20 cellular contexts compared by ENCODE assay signal in the genomic region with DNA sequence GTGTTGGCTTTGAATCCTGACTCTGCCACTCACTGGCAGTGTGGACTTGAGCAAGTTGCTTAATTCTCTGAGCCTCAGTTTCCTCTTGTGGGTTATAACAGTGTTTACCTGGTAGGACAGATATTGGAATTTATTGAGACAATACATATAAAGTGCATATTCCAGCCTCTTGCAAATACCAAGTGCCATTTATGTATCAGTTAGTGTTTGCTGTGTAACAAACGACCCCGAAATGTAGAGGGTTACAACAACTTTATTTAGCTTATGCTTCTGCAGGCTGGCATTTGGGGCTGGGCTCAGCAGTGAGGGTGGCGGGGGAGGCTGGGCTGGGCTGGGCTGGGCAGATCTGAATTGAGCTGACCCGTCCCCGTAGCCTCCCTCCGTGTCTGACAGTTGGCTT.
"Had no signal": no experiment of that assay in that cellular context is flagged by ENCODE, and none has a peak within 500 bp of the region (broad histone marks: within the 10 kb centered on the region; RNA-seq: fewer than 3 reads in every experiment).

No MANE protein-coding gene starts in this region.

- H3K9me3 ChIP-seq: left lung, lower lobe of right lung, ovary, right atrium auricular region, stomach, thoracic aorta, transverse colon had no signal

- H3K27me3 ChIP-seq: foreskin keratinocyte, left lung, neural progenitor cell, ovary, right atrium auricular region, stomach, transverse colon had no signal

- H3K4me3 Mint-ChIP-seq: immature natural killer cell; memory B cell; mesothelial cell of epicardium; natural killer cell treated with Interleukin-12 subunit alpha and Interleukin-12 subunit beta and Interleukin-15 and Interleukin-18, amount 100 ng/mL, for 72 hours; neural progenitor cell had no signal

- H3K27ac Mint-ChIP-seq: immature natural killer cell; memory B cell; mesothelial cell of epicardium; natural killer cell treated with Interleukin-12 subunit alpha and Interleukin-12 subunit beta and Interleukin-15 and Interleukin-18, amount 100 ng/mL, for 72 hours; neural progenitor cell had no signal

- H3K4me1 ChIP-seq: neural progenitor cell, right atrium auricular region had no signal

- DNase-seq: dermis blood vessel endothelial cell; erythroblast; immature natural killer cell; lower lobe of right lung; nucleus accumbens; ovary; small intestine; stimulated activated CD4-positive, alpha-beta T cell treated with anti-CD3 and anti-CD28 coated beads, Interleukin-12 subunit alpha, Interleukin-12 subunit beta, amount 100 ng/mL, for 4 hours; stimulated activated naive CD4-positive, alpha-beta T cell; stomach; substantia nigra; transverse colon had no signal

- H3K4me1 Mint-ChIP-seq: memory B cell, mesothelial cell of epicardium, neural progenitor cell had no signal

- H3K9me3 Mint-ChIP-seq: immature natural killer cell; natural killer cell treated with Interleukin-12 subunit alpha and Interleukin-12 subunit beta and Interleukin-15 and Interleukin-18, amount 100 ng/mL, for 72 hours; neural progenitor cell had no signal

- H3K27ac ChIP-seq: foreskin keratinocyte, neural progenitor cell, ovary, right atrium auricular region, thoracic aorta, transverse colon had no signal

- H3K27me3 Mint-ChIP-seq: memory B cell; natural killer cell treated with Interleukin-12 subunit alpha and Interleukin-12 subunit beta and Interleukin-15 and Interleukin-18, amount 100 ng/mL, for 72 hours had no signal

- H3K36me3 ChIP-seq: neural progenitor cell, ovary had no signal

- ATAC-seq: natural killer cell treated with Interleukin-12 subunit alpha and Interleukin-12 subunit beta and Interleukin-15 and Interleukin-18, amount 100 ng/mL, for 72 hours had no signal

- H3K4me3 ChIP-seq: left lung, lower lobe of right lung, neural progenitor cell, ovary, right atrium auricular region, stomach, thoracic aorta, transverse colon had no signal
